8 cellular contexts compared by ENCODE assay signal in genomic region chr17:43545383-43545632, GRCh38. TPM values are rescaled to one million over a fixed set of nuclear protein-coding genes. Genes with fewer than 3 reads are reported as not detected.
DNase-seq lines count a peak whose midpoint lies in the region; ATAC-seq, FAIRE-seq and TF ChIP-seq lines count a peak whose summit lies in the region.

No MANE protein-coding gene starts in this region.

- CTCF ChIA-PET in GM12878 (lab: Yijun Ruan, JAX) = interaction anchor here (0.6 to 1.0 kb wide), 2 partner anchors 27 to 32 kb away, joined by 3 to 4 read pairs; no protein-coding TSS in a partner anchor

- H3K9me3 ChIP-seq in GM12878 (replicated peaks; ENCODE audit: control insufficient read depth, insufficient read depth, low read length) = no peaks in the 10 kb centered on the region

- H3K4me3 Mint-ChIP-seq in stimulated activated naive CD8-positive, alpha-beta T cell treated with anti-CD3 and anti-CD28 coated beads, Interleukin-15, Interleukin-2, amounts not matched to agents 100 ng/mL and 50 ng/mL, for 24 hours = peak overlapping the region; percentile 77

- H3K9ac ChIP-seq in GM12878 (ENCODE audit: control insufficient read depth, insufficient read depth, low read length) = no peak overlapping the region

- no peak for FAIRE-seq in GM12878 (lab: Jason Lieb, UNC)

- H3K27me3 ChIP-seq in GM12878 (replicated peaks in 1 of 2; ENCODE audit: control insufficient read depth in 2 of 2, insufficient read depth in 2 of 2, low read length in 1 of 2) = peaks cover 0 to 4% of the 10 kb centered on the region in 2 experiments; a peak in 2 of 4 replicates

- SMC1A ChIA-PET in GM12878 (lab: Charles Lee; ENCODE audit: uncharacterized antibody, unreplicated experiment) = interaction anchor here (0.6 to 0.7 kb wide), 3 partner anchors 31 to 575 kb away, joined by 3 to 4 read pairs (median 3); no protein-coding TSS in a partner anchor

- no peak for TF ChIP-seq POLR2A in GM12878 (IDR thresholded peaks at IDR 0.05; ENCODE audit: low read depth, low read length)

- TF ChIP-seq CTCF in GM12865 (IDR thresholded peaks at IDR 0.05; ENCODE audit: insufficient read depth, low read depth, low read length, missing control alignments) = no peak
- TF ChIP-seq CTCF in GM12878 (IDR thresholded peaks at IDR 0.05 in 2 of 3, conservative IDR thresholded peaks at IDR 0.05 in 1 of 3; ENCODE audit: control insufficient read depth in 2 of 3, extremely low read depth in 1 of 3, insufficient read depth in 1 of 3, low read depth in 3 of 3, low read length in 3 of 3) = no peak

- DNase-seq in GM12865 (ENCODE audit: low read depth) (no peak), NCI-H146 (lab: John Stamatoyannopoulos, UW) (peak; percentile 56), GM12878 (ENCODE audit: low read depth, low spot score) (no peak), left colon (peak; percentile 34 to 46), NCI-H524 treated with DMSO at 0.1 percent for 48 hours (lab: John Stamatoyannopoulos, UW) (no peak), DMS79 (lab: John Stamatoyannopoulos, UW) (no peak)

- H3K4me2 ChIP-seq in GM12878 (ENCODE audit: control insufficient read depth, insufficient read depth) = peak overlapping the region; percentile 75; the same call in 1 of the 2 replicates

- POLR2A ChIA-PET in GM12878 (lab: Charles Lee) = interaction anchor here (0.6 to 0.7 kb wide), 3 partner anchors 9 to 61 kb away, joined by 3 to 6 read pairs (median 4); partner anchors contain the start of gene DHX8

- H3K36me3 ChIP-seq in GM12878 (ENCODE audit: control insufficient read depth in 2 of 2, insufficient read depth in 2 of 2, low read length in 1 of 2) = no peaks in the 10 kb centered on the region

- peaks cover 23% of the 10 kb centered on the region for H3K4me1 Mint-ChIP-seq in stimulated activated naive CD8-positive, alpha-beta T cell treated with anti-CD3 and anti-CD28 coated beads, Interleukin-15, Interleukin-2, amounts not matched to agents 100 ng/mL and 50 ng/mL, for 24 hours (ENCODE audit: low read depth)

- intact Hi-C loops in GM12878 (cut with micrococcal nuclease; ENCODE audit: unreplicated experiment) = no loop called here
- intact Hi-C loops in left colon (cut with DNase I, micrococcal nuclease) = no loop called here

- H3K27me3 Mint-ChIP-seq in stimulated activated naive CD8-positive, alpha-beta T cell treated with anti-CD3 and anti-CD28 coated beads, Interleukin-15, Interleukin-2, amounts not matched to agents 100 ng/mL and 50 ng/mL, for 24 hours = peaks cover 62% of the 10 kb centered on the region

- H3K36me3 Mint-ChIP-seq in stimulated activated naive CD8-positive, alpha-beta T cell treated with anti-CD3 and anti-CD28 coated beads, Interleukin-15, Interleukin-2, amounts not matched to agents 100 ng/mL and 50 ng/mL, for 24 hours (ENCODE audit: low read depth) = no peaks in the 10 kb centered on the region

- peak overlapping the region; percentile 58 for H2AFZ ChIP-seq in GM12878 (ENCODE audit: control insufficient read depth, low read depth, low read length)

- no TSS peak for BruUV-seq in GM12878 (replicated peaks; lab: Mats Ljungman, UMichigan)

- peaks cover 2% of the 10 kb centered on the region; the same call in 1 of the 2 replicates for H4K20me1 ChIP-seq in GM12878 (ENCODE audit: control insufficient read depth, insufficient read depth)

- H3K4me1 ChIP-seq in GM12878 (ENCODE audit: control insufficient read depth, insufficient read depth, low read length) = peaks cover 3% of the 10 kb centered on the region; the same call in 1 of the 2 replicates

- no peaks in the 10 kb centered on the region for H3K9me3 Mint-ChIP-seq in stimulated activated naive CD8-positive, alpha-beta T cell treated with anti-CD3 and anti-CD28 coated beads, Interleukin-15, Interleukin-2, amounts not matched to agents 100 ng/mL and 50 ng/mL, for 24 hours

- TF ChIP-seq EP300 in GM12878 (IDR thresholded peaks at IDR 0.05; ENCODE audit: borderline replicate concordance in 1 of 2, control insufficient read depth in 1 of 2, low read depth in 2 of 2, low read length in 2 of 2) = no peak

- RAD21 ChIA-PET in GM12878 (lab: Charles Lee; ENCODE audit: unreplicated experiment) = interaction anchor here (0.6 to 3.1 kb wide), 3 partner anchors 31 to 801 kb away, joined by 3 to 19 read pairs (median 4); no protein-coding TSS in a partner anchor

- in situ Hi-C loops in GM12878 (cut with MboI) = no loop called here

- H3K27ac Mint-ChIP-seq in stimulated activated naive CD8-positive, alpha-beta T cell treated with anti-CD3 and anti-CD28 coated beads, Interleukin-15, Interleukin-2, amounts not matched to agents 100 ng/mL and 50 ng/mL, for 24 hours = no peak overlapping the region

- WGBS in GM12878 (ENCODE audit: insufficient coverage, insufficient replicate concordance, low lambda C conversion rate, missing lambda C conversion rate) = 3% methylated on average over 8 of the region's 21 CpGs

- H3K4me3 ChIP-seq in GM12865 (ENCODE audit: low read depth, low read length) (peak overlapping the region; percentile 68), GM12878 (peak overlapping the region; percentile 74; the same call in 1 of the 2 replicates)

- no peaks in the 10 kb centered on the region for H3K79me2 ChIP-seq in GM12878 (ENCODE audit: control insufficient read depth, insufficient read depth, low read length)

- no peak overlapping the region for H3K27ac ChIP-seq in GM12878 (ENCODE audit: control insufficient read depth, insufficient read depth)

- no peak for TF ChIP-seq RAD21 in GM12878 (IDR thresholded peaks at IDR 0.05; ENCODE audit: insufficient read depth, low read depth, low read length)

- ATAC-seq in GM12878 (peak; percentile 60), left colon (peak; percentile 52), HG03565 (IDR thresholded peaks at IDR 0.05; ENCODE audit: unreplicated experiment) (no peak)

TF ChIP-seq in GM12878, 131 proteins besides CTCF, POLR2A, EP300 and RAD21 (continues in another document):
- TF ChIP-seq E2F8 (IDR thresholded peaks at IDR 0.05; ENCODE audit: low read depth, partially characterized antibody) = no peak
- TF ChIP-seq CREB1 (IDR thresholded peaks at IDR 0.05; ENCODE audit: low read depth) = no peak
- TF ChIP-seq RBBP5 (conservative IDR thresholded peaks at IDR 0.05) = no peak
- no peak for TF ChIP-seq BCL3 (IDR thresholded peaks at IDR 0.05; ENCODE audit: borderline replicate concordance, insufficient read depth, low read depth, low read length, poor library complexity, severe bottlenecking)
- TF ChIP-seq RUNX3 (IDR thresholded peaks at IDR 0.05; ENCODE audit: low read length) = no peak
- no peak for TF ChIP-seq PAX5 (IDR thresholded peaks at IDR 0.05; ENCODE audit: borderline replicate concordance, low read depth, low read length)

RNA-seq across cellular contexts. Expression of gene ETV4, which starts 0.8 kb away (rescaled TPM):
- 4.9 and 5.0 TPM in 2 replicates for total RNA-seq in GM12878 (2013; cell fraction: nucleolus; rRNA removed)
- total RNA-seq in GM12878 (2014; rRNA removed) (1.8 and 2.3 TPM in 2 replicates), GM12878 (2014; rRNA removed; fragmentation: Illumina TruSeq; extraction: Trizol) (0.67 and 0.88 TPM in 2 replicates), GM12878 (2021) (2.2 TPM in 2 replicates), left colon (under 1 TPM; 0.89 to 0.95 TPM)
- polyA plus RNA-seq in GM12878 (2011; ENCODE audit: low read depth) = 1.4 TPM
- polyA plus RNA-seq in GM12878 (2011; rRNA removed) (7.0 and 14.5 TPM in 2 replicates), GM12878 (2014; fragmentation: Illumina TruSeq; extraction: Trizol) (0.92 and 1.3 TPM in 2 replicates), GM12878 (2014; fragmentation: Nextera tagmentation; extraction: Ambion mirVana) (under 1 TPM; 0.19 to 0.49 TPM), GM12878 (2014; rRNA removed) (1.7 and 2.4 TPM in 2 replicates), GM12878 (2016; fragmentation: Nextera tagmentation; extraction: Ambion mirVana) (1 to 10 TPM; 1.7 to 1.9 TPM)
- polyA plus RNA-seq in GM12878 (2011; cell fraction: cytosol; rRNA removed) = 17.3 and 18.0 TPM in 2 replicates
- 24.4 and 27.7 TPM in 2 replicates for polyA plus RNA-seq in GM12878 (2011; cell fraction: nucleus; rRNA removed)
- polyA plus RNA-seq in GM12878 (2012) = 1.1 and 2.4 TPM in 2 replicates
- 5.2 and 11.6 TPM in 2 replicates for polyA minus RNA-seq in GM12878 (2011; rRNA and poly(A)+ RNA removed)
- polyA minus RNA-seq in GM12878 (2011; cell fraction: cytosol; rRNA and poly(A)+ RNA removed) = 5.4 and 6.8 TPM in 2 replicates
- 3.3 and 4.2 TPM in 2 replicates for polyA minus RNA-seq in GM12878 (2011; cell fraction: nucleus; rRNA and poly(A)+ RNA removed)

Comparison
In these comparisons a context has a peak if more than half of its experiments do, and no peak if none do; other contexts are left out.
1. DNase-seq: peak in NCI-H146 (single experiment) and left colon (2 of 2); none in GM12865 (single experiment), GM12878 (single experiment), NCI-H524 treated with DMSO at 0.1 percent for 48 hours (single experiment) and DMS79 (single experiment).